In genomic region chr11:72684236-72684912, GRCh38 we compare ENCODE assay signal across 8 cellular contexts. TPM values are rescaled to one million over a fixed set of nuclear protein-coding genes. Genes with fewer than 3 reads are reported as not detected.
DNase-seq lines count a peak whose midpoint lies in the region; ATAC-seq, FAIRE-seq and TF ChIP-seq lines count a peak whose summit lies in the region.

No MANE protein-coding gene starts in this region.

- FAIRE-seq in GM12891 (lab: Jason Lieb, UNC), result peak; percentile 31

- POLR2A ChIA-PET in activated CD4-positive, alpha-beta T cell treated with anti-CD3 and anti-CD28 coated beads, Interleukin-2, amount 10 ng/mL, durations not matched to agents 7 days and 5 days (lab: Charles Lee), result no interaction called here
- POLR2A ChIA-PET in naive thymus-derived CD8-positive, alpha-beta T cell (lab: Charles Lee), result interaction anchor here (0.7 kb wide), 1 partner anchor 494 kb away, joined by 4 read pairs; no protein-coding TSS in a partner anchor

- intact Hi-C loops in transverse colon (cut with DNase I; ENCODE audit: low total_unique reads), result loop anchor here (5.0 kb wide), 2 partner anchors 97 to 197 kb away; no protein-coding TSS in a partner anchor

- no peak overlapping the region for H3K9ac ChIP-seq in endodermal cell (ENCODE audit: extremely low read depth, low read length, poor library complexity, severe bottlenecking)

- DNase-seq in A172 (ENCODE audit: low spot score), result peak; percentile 78
- DNase-seq in GM12891 (ENCODE audit: insufficient read length, low spot score), result peak; percentile 84
- peak; percentile 76 for DNase-seq in NAMALWA (ENCODE audit: low spot score)
- DNase-seq in activated CD4-positive, alpha-beta T cell treated with anti-CD3 and anti-CD28 coated beads, Interleukin-2, amount 10 ng/mL, durations not matched to agents 7 days and 5 days, result peak; percentile 53
- peak; percentile 92 for DNase-seq in endodermal cell
- peak in 7 of 10 donors; percentile 9 to 34 (median 29) for DNase-seq in naive thymus-derived CD8-positive, alpha-beta T cell
- DNase-seq in transverse colon, result peak; percentile 58
- DNase-seq in T-helper 9 cell, result no peak

- H3K27me3 ChIP-seq in endodermal cell (ENCODE audit: control insufficient read depth, insufficient read depth, low read length, poor library complexity, severe bottlenecking), result no peaks in the 10 kb centered on the region
- peaks cover 13% of the 10 kb centered on the region for H3K27me3 ChIP-seq in transverse colon

- peaks cover 2% of the 10 kb centered on the region for H3K27me3 Mint-ChIP-seq in activated CD4-positive, alpha-beta T cell treated with anti-CD3 and anti-CD28 coated beads, Interleukin-2, amount 10 ng/mL, durations not matched to agents 7 days and 5 days
- peaks cover 2% of the 10 kb centered on the region for H3K27me3 Mint-ChIP-seq in endodermal cell (ENCODE audit: insufficient read depth)
- no peaks in the 10 kb centered on the region for H3K27me3 Mint-ChIP-seq in naive thymus-derived CD8-positive, alpha-beta T cell

- CTCF ChIA-PET in activated CD4-positive, alpha-beta T cell treated with anti-CD3 and anti-CD28 coated beads, Interleukin-2, amount 10 ng/mL, durations not matched to agents 7 days and 5 days (lab: Charles Lee), result interaction anchor here (0.7 to 4.2 kb wide), 24 partner anchors 9 to 667 kb away, joined by 3 to 32 read pairs (median 4); partner anchors contain the start of genes PDE2A and STARD10

- H3K36me3 Mint-ChIP-seq in activated CD4-positive, alpha-beta T cell treated with anti-CD3 and anti-CD28 coated beads, Interleukin-2, amount 10 ng/mL, durations not matched to agents 7 days and 5 days (ENCODE audit: low read depth), result peaks cover 25% of the 10 kb centered on the region
- H3K36me3 Mint-ChIP-seq in endodermal cell (ENCODE audit: low read depth), result peaks cover 16% of the 10 kb centered on the region
- peaks cover 0 to 38% (median 4%) of the 10 kb centered on the region in 3 donors for H3K36me3 Mint-ChIP-seq in naive thymus-derived CD8-positive, alpha-beta T cell

- no peak for TF ChIP-seq EP300 in transverse colon (IDR thresholded peaks at IDR 0.05; ENCODE audit: low read depth)

- in situ Hi-C loops in transverse colon (cut with MboI; ENCODE audit: low pct_ligation_motif_present in 1 of 4, low pct_unique_long_range_greater_than_20kb in 1 of 4, low sequenced_read_pairs in 3 of 4), result no loop called here

- peak; percentile 60 to 64 for ATAC-seq in naive thymus-derived CD8-positive, alpha-beta T cell

- H3K4me1 Mint-ChIP-seq in activated CD4-positive, alpha-beta T cell treated with anti-CD3 and anti-CD28 coated beads, Interleukin-2, amount 10 ng/mL, durations not matched to agents 7 days and 5 days, result peaks cover 43% of the 10 kb centered on the region
- H3K4me1 Mint-ChIP-seq in endodermal cell, result peaks cover 16% of the 10 kb centered on the region
- peaks cover 13 to 32% (median 23%) of the 10 kb centered on the region in 4 donors for H3K4me1 Mint-ChIP-seq in naive thymus-derived CD8-positive, alpha-beta T cell

- H3K27ac ChIP-seq in endodermal cell (ENCODE audit: low read depth, low read length) (no peak overlapping the region), transverse colon (peak overlapping the region in 2 of 4 donors; percentile 19 to 43)

- no peak overlapping the region for H3K4me3 Mint-ChIP-seq in activated CD4-positive, alpha-beta T cell treated with anti-CD3 and anti-CD28 coated beads, Interleukin-2, amount 10 ng/mL, durations not matched to agents 7 days and 5 days
- no peak overlapping the region for H3K4me3 Mint-ChIP-seq in endodermal cell
- H3K4me3 Mint-ChIP-seq in naive thymus-derived CD8-positive, alpha-beta T cell, result no peak overlapping the region

- H3K9me3 ChIP-seq in endodermal cell (ENCODE audit: control insufficient read depth, low read length) (no peaks in the 10 kb centered on the region), transverse colon (no peaks in the 10 kb centered on the region)

- no peaks in the 10 kb centered on the region for H3K9me3 Mint-ChIP-seq in activated CD4-positive, alpha-beta T cell treated with anti-CD3 and anti-CD28 coated beads, Interleukin-2, amount 10 ng/mL, durations not matched to agents 7 days and 5 days
- no peaks in the 10 kb centered on the region for H3K9me3 Mint-ChIP-seq in endodermal cell
- H3K9me3 Mint-ChIP-seq in naive thymus-derived CD8-positive, alpha-beta T cell, result no peaks in the 10 kb centered on the region

- WGBS in endodermal cell (ENCODE audit: insufficient coverage in 1 of 2, insufficient read length in 1 of 2), 2 experiments, result 46 to 56% methylated on average over 3 to 9 of the region's 9 CpGs
- 75% methylated on average over 7 of the region's 9 CpGs; no CpG with 5 or more reads in 1 of the 2 donors for WGBS in transverse colon (ENCODE audit: low coverage in 1 of 2), 2 donors

- no peak; the same call in 1 of the 2 replicates for TF ChIP-seq POLR2A in GM12891 (IDR thresholded peaks at IDR 0.05; ENCODE audit: low read depth, low read length)
- TF ChIP-seq POLR2A in transverse colon (IDR thresholded peaks at IDR 0.05), result no peak

- no peak overlapping the region for H3K27ac Mint-ChIP-seq in activated CD4-positive, alpha-beta T cell treated with anti-CD3 and anti-CD28 coated beads, Interleukin-2, amount 10 ng/mL, durations not matched to agents 7 days and 5 days
- peak overlapping the region; percentile 86 for H3K27ac Mint-ChIP-seq in endodermal cell
- peak overlapping the region in 1 of 10 donors; percentile 22 for H3K27ac Mint-ChIP-seq in naive thymus-derived CD8-positive, alpha-beta T cell

- H3K4me1 ChIP-seq in endodermal cell (ENCODE audit: control insufficient read depth, insufficient read depth, low read length) (peaks cover 8% of the 10 kb centered on the region), transverse colon (peaks cover 0 to 5% (median 0%) of the 10 kb centered on the region in 4 donors)

- H3K4me3 ChIP-seq in endodermal cell (ENCODE audit: low read length) (no peak overlapping the region), transverse colon (no peak overlapping the region)

- TF ChIP-seq CTCF in endodermal cell (conservative IDR thresholded peaks at IDR 0.05) (peak; percentile 83), transverse colon (IDR thresholded peaks at IDR 0.05) (peak; percentile 34 to 53 (median 41))

- H3K36me3 ChIP-seq in endodermal cell (ENCODE audit: control insufficient read depth, insufficient read depth, low read length) (peaks cover 14% of the 10 kb centered on the region), transverse colon (peaks cover 0 to 4% (median 2%) of the 10 kb centered on the region in 4 donors)

TF ChIP-seq in GM12891, 5 proteins besides CTCF, POLR2A, EP300 and RAD21:
- TF ChIP-seq PAX5 (IDR thresholded peaks at IDR 0.05; ENCODE audit: insufficient read depth, low read length, severe bottlenecking), result no peak
- no peak for TF ChIP-seq POU2F2 (IDR thresholded peaks at IDR 0.05; ENCODE audit: low read depth, low read length)
- TF ChIP-seq TAF1 (IDR thresholded peaks at IDR 0.05; ENCODE audit: low read depth, low read length), result no peak
- no peak for TF ChIP-seq SPI1 (IDR thresholded peaks at IDR 0.05; ENCODE audit: low read depth, low read length)
- no peak for TF ChIP-seq POLR2AphosphoS5 (IDR thresholded peaks at IDR 0.05; ENCODE audit: low read depth, low read length)

RNA-seq across cellular contexts. Expression of gene PDE2A, which starts 10.2 kb away (rescaled TPM):
- total RNA-seq in A172 (2014; rRNA removed; shearing (Covaris generic)), result 6.5 and 8.8 TPM in 2 replicates
- polyA plus RNA-seq in GM12891 (2012; ENCODE audit: low read depth, missing spikeins), result 0.51 TPM
- under 1 TPM; 0.40 to 0.48 TPM for total RNA-seq in activated CD4-positive, alpha-beta T cell treated with anti-CD3 and anti-CD28 coated beads, Interleukin-2, amount 10 ng/mL, durations not matched to agents 7 days and 5 days
- total RNA-seq in endodermal cell, result 10 to 100 TPM in 1 of 2 donors, 1 to 10 TPM in 1; 3.7 to 13.3 TPM
- polyA plus RNA-seq in endodermal cell (2013, experiment 1 of 2), result 8.9 TPM
- 7.1 TPM for polyA plus RNA-seq in endodermal cell (2013, experiment 2 of 2)
- total RNA-seq in naive thymus-derived CD8-positive, alpha-beta T cell, result 1 to 10 TPM; 1.2 to 1.9 TPM
- polyA plus RNA-seq in naive thymus-derived CD8-positive, alpha-beta T cell, result under 1 TPM in 2 of 3 donors, not detected in 1; 0.22 to 0.24 TPM
- 10 to 100 TPM in 3 of 4 donors, 1 to 10 TPM in 1; 6.6 to 41.9 (median 17.1) TPM for total RNA-seq in transverse colon
